In the genomic region with DNA sequence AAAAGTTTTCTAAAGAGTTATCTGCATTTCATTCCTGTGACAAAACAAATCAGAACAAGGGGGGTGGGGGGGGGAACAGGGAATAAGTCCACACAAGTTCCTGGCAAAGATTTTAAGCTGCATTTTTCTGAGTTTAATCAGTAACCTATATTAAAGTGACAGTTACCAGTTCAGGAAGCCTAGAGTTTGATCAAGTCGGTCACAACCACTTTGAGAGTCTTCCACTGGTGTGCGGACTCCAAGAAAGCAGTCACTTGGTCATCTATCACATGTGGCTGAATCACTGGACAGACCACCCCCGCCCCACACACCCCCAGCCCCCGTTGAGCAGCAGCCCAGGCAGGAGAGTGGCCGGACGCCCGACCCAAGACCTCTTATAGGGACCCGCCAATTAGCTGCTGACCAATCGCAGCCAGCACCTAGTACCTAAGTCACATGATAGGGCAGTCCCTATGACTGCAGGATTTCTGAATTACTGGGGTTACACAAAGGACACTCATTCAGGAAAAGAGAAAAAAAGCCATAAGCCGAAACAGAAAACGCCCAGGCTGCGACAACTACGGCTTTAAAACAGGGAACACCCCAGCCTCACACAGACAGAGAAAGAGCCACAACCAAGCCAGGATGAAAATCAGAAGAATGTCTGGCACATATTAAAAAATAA, we compare ENCODE assay signal across 8 cellular contexts.
DNase-seq lines count a peak whose midpoint lies in the region; ATAC-seq, FAIRE-seq and TF ChIP-seq lines count a peak whose summit lies in the region.

No MANE protein-coding gene starts in this region.

- no peaks in the 10 kb centered on the region for H3K9me2 ChIP-seq in PC-3 (replicated peaks; ENCODE audit: low read length)

- dilution Hi-C loops in keratinocyte (cut with MboI; ENCODE audit: extremely low pct_ligation_motif_present, low sequenced_read_pairs) = no loop called here

- intact Hi-C loops in A673 (cut with micrococcal nuclease; ENCODE audit: unreplicated experiment) (no loop called here), PC-3 (cut with micrococcal nuclease) (no loop called here)

- H3F3A ChIP-seq in PC-3 (ENCODE audit: low read length, unreplicated experiment) = peaks cover 49% of the 10 kb centered on the region

- TF ChIP-seq CTCF in A673 (conservative IDR thresholded peaks at IDR 0.05; ENCODE audit: low read depth, low read length) (no peak), PC-3 (conservative IDR thresholded peaks at IDR 0.05; ENCODE audit: low read depth, low read length) (no peak), astrocyte of the spinal cord (IDR thresholded peaks at IDR 0.05; ENCODE audit: low read depth, low read length) (no peak), keratinocyte (optimal IDR thresholded peaks at IDR 0.05 in 1 of 3, IDR thresholded peaks at IDR 0.05 in 1 of 3, conservative IDR thresholded peaks at IDR 0.05 in 1 of 3; ENCODE audit: extremely low read depth in 1 of 3, insufficient read depth in 2 of 3, low read length in 3 of 3) (no peak), BE2C (IDR thresholded peaks at IDR 0.05; ENCODE audit: low read depth, low read length) (no peak)

- POLR2A ChIA-PET in A673 (lab: Charles Lee; ENCODE audit: low non-redundant PET) = interaction anchor here (0.5 to 0.6 kb wide), 3 partner anchors 14 to 38 kb away, joined by 3 to 4 read pairs (median 4); no protein-coding TSS in a partner anchor
- POLR2A ChIA-PET in PC-3 (lab: Charles Lee; ENCODE audit: unreplicated experiment) = interaction anchor here (0.6 to 1.1 kb wide), 4 partner anchors 12 to 31 kb away, joined by 4 to 10 read pairs (median 6); no protein-coding TSS in a partner anchor

- H3K4me2 ChIP-seq in PC-3 (ENCODE audit: low read length) (peak overlapping the region; percentile 98), keratinocyte (ENCODE audit: control insufficient read depth, extremely low read depth, insufficient read depth, low read depth, low read length) (peak overlapping the region; percentile 86)

- in situ Hi-C loops in astrocyte of the spinal cord (cut with HindIII; ENCODE audit: low sequenced_read_pairs) = no loop called here

- peak; percentile 94 for FAIRE-seq in GM18507 (lab: Jason Lieb, UNC)
- peak; percentile 43 for FAIRE-seq in keratinocyte (lab: Jason Lieb, UNC)

- H3K9me3 ChIP-seq in A673 (ENCODE audit: low read depth, low read length, poor library complexity, severe bottlenecking) (no peaks in the 10 kb centered on the region), PC-3 (ENCODE audit: low read length) (no peaks in the 10 kb centered on the region), keratinocyte (ENCODE audit: control insufficient read depth, low read depth, low read length) (no peaks in the 10 kb centered on the region), BE2C (no peaks in the 10 kb centered on the region)

- peaks cover 39% of the 10 kb centered on the region for H4K20me1 ChIP-seq in PC-3 (ENCODE audit: low read length)
- no peaks in the 10 kb centered on the region for H4K20me1 ChIP-seq in keratinocyte (ENCODE audit: control insufficient read depth, extremely low read depth, insufficient read depth, low read length)

- CTCF ChIA-PET in A673 (lab: Charles Lee) = interaction anchor here (0.6 kb wide), 1 partner anchor 1005 kb away, joined by 5 read pairs; no protein-coding TSS in a partner anchor
- CTCF ChIA-PET in PC-3 (lab: Charles Lee) = interaction anchor here (0.6 kb wide), 1 partner anchor 304 kb away, joined by 3 read pairs; no protein-coding TSS in a partner anchor

- H2AFZ ChIP-seq in PC-3 (ENCODE audit: low read length) = no peak overlapping the region
- no peak overlapping the region for H2AFZ ChIP-seq in keratinocyte (ENCODE audit: control insufficient read depth, low read length)

- BruUV-seq in A673 (replicated peaks; lab: Mats Ljungman, UMichigan) = no TSS peak
- BruUV-seq in PC-3 (replicated peaks; lab: Mats Ljungman, UMichigan) = no TSS peak

- H3K27me3 ChIP-seq in A673 (replicated peaks; ENCODE audit: insufficient read depth, low read depth, low read length, poor library complexity) (no peaks in the 10 kb centered on the region), PC-3 (ENCODE audit: low read length) (no peaks in the 10 kb centered on the region), keratinocyte (ENCODE audit: control insufficient read depth, extremely low read depth, insufficient read depth, low read length) (no peaks in the 10 kb centered on the region), BE2C (no peaks in the 10 kb centered on the region)

- peak; percentile 90 for ATAC-seq in HG02798 (IDR thresholded peaks at IDR 0.05; ENCODE audit: poor library complexity, unreplicated experiment)
- ATAC-seq in PC-3 = peak; percentile 48

- H3K36me3 ChIP-seq in A673 (ENCODE audit: insufficient read depth, low read length, poor library complexity, severe bottlenecking) (no peaks in the 10 kb centered on the region), PC-3 (ENCODE audit: low read depth, low read length) (peaks cover 61% of the 10 kb centered on the region), keratinocyte (ENCODE audit: control insufficient read depth in 2 of 2, extremely low read depth in 1 of 2, insufficient read depth in 2 of 2, low read length in 2 of 2) (peaks cover 7 to 16% of the 10 kb centered on the region in 2 experiments), BE2C (no peaks in the 10 kb centered on the region)

- DNase-seq in A673 (ENCODE audit: low spot score) (peak; percentile 86), GM18507 (ENCODE audit: extremely low spot score, insufficient read length, low read depth) (peak; percentile 36), PC-3 (peak; percentile 78), astrocyte of the spinal cord (ENCODE audit: low read depth, low spot score) (peak; percentile 92), keratinocyte (ENCODE audit: low read depth, low spot score) (no peak), BE2C (no peak)
- DNase-seq in stimulated activated CD4-positive, alpha-beta T cell treated with anti-CD3 and anti-CD28 coated beads, Interleukin-2, amount 100 ng/mL, for 4 hours (ENCODE audit: low read depth) = peak; percentile 30

- peak overlapping the region; percentile 51 for H3K4me3 ChIP-seq in A673 (ENCODE audit: low read depth, low read length, poor library complexity, severe bottlenecking)
- peak overlapping the region; percentile 87 for H3K4me3 ChIP-seq in PC-3 (ENCODE audit: low read length)
- peak overlapping the region; percentile 69 for H3K4me3 ChIP-seq in astrocyte of the spinal cord (ENCODE audit: low read depth, low read length)
- H3K4me3 ChIP-seq in keratinocyte (ENCODE audit: control insufficient read depth in 2 of 3, extremely low read depth in 1 of 3, insufficient read depth in 2 of 3, low read depth in 1 of 3, low read length in 3 of 3) = peak overlapping the region; percentile 61 to 82 (median 78)
- no peak overlapping the region for H3K4me3 ChIP-seq in BE2C (ENCODE audit: low read depth, low read length)

- H3K4me1 ChIP-seq in A673 (ENCODE audit: insufficient read depth, low read length, poor library complexity, severe bottlenecking) (peaks cover 56% of the 10 kb centered on the region), PC-3 (ENCODE audit: insufficient read depth, low read length) (peaks cover 44% of the 10 kb centered on the region), keratinocyte (ENCODE audit: control insufficient read depth, extremely low read depth, insufficient read depth, low read length) (peaks cover 44% of the 10 kb centered on the region), BE2C (no peaks in the 10 kb centered on the region)

- no peaks in the 10 kb centered on the region for H3K9me1 ChIP-seq in keratinocyte (ENCODE audit: control insufficient read depth, extremely low read depth, insufficient read depth, low read length)

- H3K79me2 ChIP-seq in PC-3 (ENCODE audit: low read length) (peaks cover 96% of the 10 kb centered on the region), keratinocyte (ENCODE audit: control insufficient read depth, insufficient read depth, low read length) (peaks cover 89% of the 10 kb centered on the region)

- H3K9ac ChIP-seq in PC-3 (ENCODE audit: low read length) (peak overlapping the region; percentile 95), keratinocyte (ENCODE audit: control insufficient read depth, extremely low read depth, insufficient read depth, low read length) (peak overlapping the region; percentile 87)

- H3K27ac ChIP-seq in A673 (ENCODE audit: low read depth, low read length, poor library complexity, severe bottlenecking) = peak overlapping the region; percentile 78
- H3K27ac ChIP-seq in PC-3 (ENCODE audit: low read length) = peak overlapping the region; percentile 98
- peak overlapping the region; percentile 91 for H3K27ac ChIP-seq in keratinocyte (ENCODE audit: control insufficient read depth, insufficient read depth, low read length)

Comparison
In these comparisons a context has a peak if more than half of its experiments do, and no peak if none do; other contexts are left out.
1. DNase-seq: peak in A673 (single experiment), GM18507 (single experiment), PC-3 (single experiment), astrocyte of the spinal cord (single experiment) and stimulated activated CD4-positive, alpha-beta T cell treated with anti-CD3 and anti-CD28 coated beads, Interleukin-2, amount 100 ng/mL, for 4 hours (single experiment); none in keratinocyte (single experiment) and BE2C (single experiment).
2. Peak in every context shown above with its lines, with median percentiles within 50 percentile points of each other: H3K27ac ChIP-seq.